15 cellular contexts compared by ENCODE assay signal in the genomic region with DNA sequence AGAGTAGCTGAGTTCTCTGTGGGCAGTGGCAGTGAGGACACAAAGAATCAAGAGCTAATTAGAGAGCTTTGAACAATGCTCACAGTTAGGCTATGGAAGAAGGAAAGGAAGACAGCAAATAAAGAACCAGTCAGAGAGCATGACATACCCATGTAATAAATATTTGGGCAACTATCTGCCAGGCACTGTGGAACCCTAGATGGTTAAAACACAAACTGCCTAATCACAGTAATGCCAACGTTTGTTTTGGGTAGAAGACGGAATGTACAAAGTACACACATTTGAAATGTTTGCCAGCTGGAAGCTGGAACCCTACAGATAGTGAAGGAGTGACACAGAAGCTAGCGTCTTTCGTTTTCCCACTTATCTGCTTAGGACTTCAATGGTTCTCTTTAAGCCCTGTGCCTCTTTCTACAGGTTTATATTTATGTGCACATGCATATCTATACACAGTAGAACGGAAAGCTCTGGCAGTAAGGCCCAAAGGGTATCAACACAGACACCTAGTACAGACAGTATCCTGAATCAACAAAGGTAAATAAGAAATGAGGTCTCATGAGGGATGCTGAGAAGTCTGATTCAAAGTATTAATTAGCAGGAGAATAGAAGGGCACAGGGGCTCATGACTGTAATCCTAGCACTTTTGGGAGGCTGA. TPM values are rescaled to one million over a fixed set of nuclear protein-coding genes. Genes with fewer than 3 reads are reported as not detected.
DNase-seq lines count a peak whose midpoint lies in the region; ATAC-seq, FAIRE-seq and TF ChIP-seq lines count a peak whose summit lies in the region.
"Had no signal": no experiment of that assay in that cellular context is flagged by ENCODE, and none has a peak within 500 bp of the region (broad histone marks: within the 10 kb centered on the region; RNA-seq: fewer than 3 reads in every experiment).

No MANE protein-coding gene starts in this region.

- no peak overlapping the region; the same call in 1 of the 2 replicates for H3K4ac ChIP-seq in IMR-90 (ENCODE audit: low read depth, low read length)

- H3K4me1 Mint-ChIP-seq in naive thymus-derived CD8-positive, alpha-beta T cell, result peaks cover 0 to 11% (median under 1%) of the 10 kb centered on the region in 4 donors

- peak overlapping the region; percentile 59; the same call in 1 of the 2 replicates for H4K5ac ChIP-seq in IMR-90 (ENCODE audit: low read depth, low read length)

- H3K9me3 ChIP-seq in IMR-90 (ENCODE audit: control insufficient read depth, insufficient read depth, low read length) (no peaks in the 10 kb centered on the region), skeletal muscle satellite cell (replicated peaks; ENCODE audit: low read length) (no peaks in the 10 kb centered on the region)
- H3K9me3 ChIP-seq: adrenal gland had no signal

- H3K27ac Mint-ChIP-seq in naive thymus-derived CD8-positive, alpha-beta T cell, result no peak overlapping the region
- H3K27ac Mint-ChIP-seq: activated CD8-positive, alpha-beta memory T cell treated with anti-CD3 and anti-CD28 coated beads, Interleukin-2, amount 10 ng/mL, durations not matched to agents 7 days and 5 days had no signal

- H3K9ac ChIP-seq in IMR-90 (ENCODE audit: low read depth, low read length) (no peak overlapping the region), skeletal muscle satellite cell (ENCODE audit: low read depth, low read length) (peak overlapping the region; percentile 61)

- H3K4me3 ChIP-seq in IMR-90 (ENCODE audit: insufficient read depth, low read depth, low read length) (no peak overlapping the region), skeletal muscle satellite cell (ENCODE audit: low read length) (peak overlapping the region; percentile 6)
- H3K4me3 ChIP-seq: adrenal gland had no signal

- CTCF ChIA-PET in IMR-90 (lab: Yijun Ruan, JAX), result interaction anchor here (0.6 kb wide), 1 partner anchor 59 kb away, joined by 3 read pairs; no protein-coding TSS in a partner anchor

- H3K23ac ChIP-seq in IMR-90 (ENCODE audit: low read depth, low read length), result peak overlapping the region; percentile 45; the same call in 1 of the 2 replicates

- peaks cover 16% of the 10 kb centered on the region for H3K4me1 ChIP-seq in IMR-90 (ENCODE audit: control insufficient read depth, insufficient read depth, low read length)
- peaks cover 73% of the 10 kb centered on the region for H3K4me1 ChIP-seq in skeletal muscle satellite cell (ENCODE audit: control insufficient read depth, insufficient read depth, low read length)
- H3K4me1 ChIP-seq: adrenal gland had no signal

- peak overlapping the region; percentile 78; the same call in 1 of the 2 replicates for H3K18ac ChIP-seq in IMR-90 (ENCODE audit: low read depth, low read length)

- H3K79me1 ChIP-seq in IMR-90 (ENCODE audit: low read depth in 1 of 2, low read length in 2 of 2), result peaks cover 32 to 62% of the 10 kb centered on the region in 2 experiments

- DNase-seq in IMR-90, result no peak
- peak; percentile 12 for DNase-seq in brain pericyte (ENCODE audit: low read depth, low spot score)
- DNase-seq in left lobe of liver (ENCODE audit: low spot score), result peak; percentile 69
- DNase-seq in naive thymus-derived CD8-positive, alpha-beta T cell, result no peak
- no peak for DNase-seq in cortex of kidney (lab: John Stamatoyannopoulos, UW)
- DNase-seq in ecto neural progenitor cell (ENCODE audit: low spot score), result no peak
- DNase-seq in frontal cortex (ENCODE audit: low spot score in 2 of 2), result no peak
- DNase-seq: activated CD8-positive, alpha-beta memory T cell treated with anti-CD3 and anti-CD28 coated beads, Interleukin-2, amount 10 ng/mL, durations not matched to agents 7 days and 5 days; adrenal gland; CD8-positive, alpha-beta memory T cell; NCI-H1930; stimulated activated CD4-positive, alpha-beta T cell treated with anti-CD3 and anti-CD28 coated beads, Interleukin-15, amount 100 ng/mL, for 24 hours; T-helper 9 cell had no signal

- TF ChIP-seq POLR2A in IMR-90 (IDR thresholded peaks at IDR 0.05; ENCODE audit: low read depth, low read length), result no peak

- no peak overlapping the region for H3K56ac ChIP-seq in IMR-90 (ENCODE audit: extremely low read depth, insufficient read depth, low read length)

- dilution Hi-C loops in IMR-90 (cut with HindIII; ENCODE audit: low sequenced_read_pairs, unreplicated experiment), result no loop called here

- no peaks in the 10 kb centered on the region for H3K27me3 Mint-ChIP-seq in naive thymus-derived CD8-positive, alpha-beta T cell
- H3K27me3 Mint-ChIP-seq: activated CD8-positive, alpha-beta memory T cell treated with anti-CD3 and anti-CD28 coated beads, Interleukin-2, amount 10 ng/mL, durations not matched to agents 7 days and 5 days; CD8-positive, alpha-beta memory T cell had no signal

- no peak overlapping the region for H2AK5ac ChIP-seq in IMR-90 (ENCODE audit: low read depth, low read length)

- peak overlapping the region in 1 of 2 experiments; percentile 22; a peak in 2 of 4 replicates for H4K8ac ChIP-seq in IMR-90 (ENCODE audit: low read depth in 2 of 2, low read length in 2 of 2)

- H2AK9ac ChIP-seq in IMR-90 (replicated peaks; ENCODE audit: low read depth, low read length, poor library complexity), result no peak overlapping the region

- H2BK120ac ChIP-seq in IMR-90 (ENCODE audit: low read depth, low read length), result no peak overlapping the region

- no peak overlapping the region for H3K27ac ChIP-seq in IMR-90 (ENCODE audit: insufficient read depth, low read length)
- H3K27ac ChIP-seq: adrenal gland had no signal

- no peak overlapping the region for H4K91ac ChIP-seq in IMR-90 (ENCODE audit: insufficient read depth, low read depth, low read length)

- H3K36me3 ChIP-seq in IMR-90 (ENCODE audit: control insufficient read depth, insufficient read depth, low read length), result peaks cover 17% of the 10 kb centered on the region
- peaks cover 65% of the 10 kb centered on the region for H3K36me3 ChIP-seq in skeletal muscle satellite cell (ENCODE audit: insufficient read depth, low read length)
- H3K36me3 ChIP-seq: adrenal gland had no signal

- H4K20me1 ChIP-seq in IMR-90 (ENCODE audit: insufficient read depth, low read length), result peaks cover 3% of the 10 kb centered on the region; the same call in 1 of the 2 replicates

- TF ChIP-seq CTCF in IMR-90 (conservative IDR thresholded peaks at IDR 0.05; ENCODE audit: low read depth, low read length), result no peak

- peak overlapping the region; percentile 80 for H2BK5ac ChIP-seq in IMR-90 (ENCODE audit: low read depth, low read length, poor library complexity, severe bottlenecking)

- H3K4me3 Mint-ChIP-seq in naive thymus-derived CD8-positive, alpha-beta T cell, result no peak overlapping the region
- H3K4me3 Mint-ChIP-seq: activated CD8-positive, alpha-beta memory T cell treated with anti-CD3 and anti-CD28 coated beads, Interleukin-2, amount 10 ng/mL, durations not matched to agents 7 days and 5 days; CD8-positive, alpha-beta memory T cell had no signal

- no peak for TF ChIP-seq RAD21 in IMR-90 (IDR thresholded peaks at IDR 0.05; ENCODE audit: low read length)

- no TSS peak for BruUV-seq in IMR-90 (replicated peaks; lab: Mats Ljungman, UMichigan)

- no CpG with 5 or more reads among the region's 5 CpGs for WGBS in IMR-90 (ENCODE audit: extremely low coverage in 2 of 2, insufficient read length in 1 of 2), 2 experiments

- H3K27me3 ChIP-seq in IMR-90 (ENCODE audit: control insufficient read depth, insufficient read depth, low read length) (no peaks in the 10 kb centered on the region), skeletal muscle satellite cell (ENCODE audit: control insufficient read depth, insufficient read depth, low read length) (no peaks in the 10 kb centered on the region)
- H3K27me3 ChIP-seq: adrenal gland had no signal

- H2AFZ ChIP-seq in IMR-90 (replicated peaks; ENCODE audit: low read length, poor library complexity), result no peak overlapping the region

- in situ Hi-C loops in IMR-90 (cut with MboI; ENCODE audit: low sequenced_read_pairs), result no loop called here

- no peak overlapping the region for H2BK20ac ChIP-seq in IMR-90 (ENCODE audit: low read depth, low read length)

- intact Hi-C loops in IMR-90 (cut with micrococcal nuclease), result no loop called here

- H2BK15ac ChIP-seq in IMR-90 (ENCODE audit: low read depth, low read length), result no peak overlapping the region

- no peak for FAIRE-seq in frontal cortex (lab: Jason Lieb, UNC)
- FAIRE-seq: endometrium had no signal

- POLR2A ChIA-PET in IMR-90 (lab: Charles Lee; ENCODE audit: unreplicated experiment), result no interaction called here
- POLR2A ChIA-PET in naive thymus-derived CD8-positive, alpha-beta T cell (lab: Charles Lee), result no interaction called here

- peaks cover 8 to 34% (median 29%) of the 10 kb centered on the region in 3 donors for H3K36me3 Mint-ChIP-seq in naive thymus-derived CD8-positive, alpha-beta T cell

- H3K14ac ChIP-seq in IMR-90 (replicated peaks; ENCODE audit: low read depth, low read length), result no peak overlapping the region

- peaks cover 0 to 5% (median 0%) of the 10 kb centered on the region in 9 donors for H3K9me3 Mint-ChIP-seq in naive thymus-derived CD8-positive, alpha-beta T cell
- H3K9me3 Mint-ChIP-seq: CD8-positive, alpha-beta memory T cell had no signal

- ATAC-seq in IMR-90 (ENCODE audit: low read depth), result peak; percentile 28
- ATAC-seq in left lobe of liver, result peak; percentile 97
- ATAC-seq in naive thymus-derived CD8-positive, alpha-beta T cell, result no peak
- ATAC-seq: activated CD8-positive, alpha-beta memory T cell treated with anti-CD3 and anti-CD28 coated beads, Interleukin-2, amount 10 ng/mL, durations not matched to agents 7 days and 5 days had no signal

- peaks cover 13% of the 10 kb centered on the region for H3K9me1 ChIP-seq in IMR-90 (ENCODE audit: insufficient read depth, low read length)

- peak overlapping the region; percentile 34; the same call in 1 of the 2 replicates for H3K4me2 ChIP-seq in IMR-90 (ENCODE audit: low read depth, low read length)
- H3K4me2 ChIP-seq in skeletal muscle satellite cell (ENCODE audit: low read length), result peak overlapping the region; percentile 35

TF ChIP-seq in IMR-90, 13 proteins besides CTCF, POLR2A, EP300 and RAD21 (continues in another document):
- TF ChIP-seq FOS (IDR thresholded peaks at IDR 0.05; ENCODE audit: low read depth, low read length) (no peak), RCOR1 (IDR thresholded peaks at IDR 0.05; ENCODE audit: insufficient replicate concordance, low read length) (no peak), MAZ (IDR thresholded peaks at IDR 0.05; ENCODE audit: borderline replicate concordance, low read depth, low read length) (no peak), NFE2L2 (IDR thresholded peaks at IDR 0.05; ENCODE audit: low read depth, low read length) (no peak), CEBPB (IDR thresholded peaks at IDR 0.05; ENCODE audit: low read depth, low read length) (no peak)

RNA-seq across cellular contexts. Expression of a gene that starts 44.6 kb away (rescaled TPM):
- total RNA-seq in IMR-90 (2012; rRNA removed) (211 and 223 TPM in 2 replicates), left lobe of liver (27.2 TPM), frontal cortex (84.8 TPM)
- polyA plus RNA-seq in IMR-90 (2012; rRNA removed), result 39.2 and 52.6 TPM in 2 replicates
- 14.2 and 22.7 TPM in 2 replicates for polyA plus RNA-seq in IMR-90 (2012; cell fraction: cytosol; rRNA removed)
- 23.2 and 164 TPM in 2 replicates for polyA plus RNA-seq in IMR-90 (2012; cell fraction: nucleus; rRNA removed; ENCODE audit: low replicate concordance)
- 128 and 132 TPM in 2 replicates for total RNA-seq in skeletal muscle satellite cell (2012; rRNA removed)
- 10 to 100 TPM; 32.7 to 38.0 TPM for total RNA-seq in naive thymus-derived CD8-positive, alpha-beta T cell
- 10 to 100 TPM in 1 of 3 donors, 1 to 10 TPM in 2; 3.3 to 10.5 (median 7.1) TPM for polyA plus RNA-seq in naive thymus-derived CD8-positive, alpha-beta T cell

Comparison
In these comparisons a context has a peak if more than half of its experiments do, and no peak if none do; other contexts are left out.
1. ATAC-seq: peak in IMR-90 (single experiment) and left lobe of liver (single experiment); none in naive thymus-derived CD8-positive, alpha-beta T cell (0 of 2).
2. DNase-seq: peak in brain pericyte (single experiment) and left lobe of liver (single experiment); none in IMR-90 (single experiment), naive thymus-derived CD8-positive, alpha-beta T cell (0 of 10), cortex of kidney (single experiment), ecto neural progenitor cell (single experiment) and frontal cortex (0 of 2).